Comparison of ENCODE assay signal across 17 cellular contexts in genomic region chr7:55469721-55470120, GRCh38.
DNase-seq lines count a peak whose midpoint lies in the region; ATAC-seq and TF ChIP-seq lines count a peak whose summit lies in the region.
"Had no signal": no experiment of that assay in that cellular context is flagged by ENCODE, and none has a peak within 500 bp of the region (broad histone marks: within the 10 kb centered on the region; RNA-seq: fewer than 3 reads in every experiment).

No MANE protein-coding gene starts in this region.

- POLR2A ChIA-PET in activated CD4-positive, alpha-beta T cell treated with anti-CD3 and anti-CD28 coated beads, Interleukin-2, amount 10 ng/mL, durations not matched to agents 7 days and 5 days (lab: Charles Lee), result no interaction called here

- no peaks in the 10 kb centered on the region for H3K9me3 ChIP-seq in Peyer's patch
- H3K9me3 ChIP-seq: upper lobe of right lung had no signal

- H3K4me1 ChIP-seq in Peyer's patch, result peaks cover 0 to 4% (median 0%) of the 10 kb centered on the region in 4 donors
- H3K4me1 ChIP-seq: upper lobe of right lung had no signal

- no peaks in the 10 kb centered on the region for H3K27me3 Mint-ChIP-seq in activated CD4-positive, alpha-beta T cell treated with anti-CD3 and anti-CD28 coated beads, Interleukin-2, amount 10 ng/mL, durations not matched to agents 7 days and 5 days

- no peaks in the 10 kb centered on the region for H3K27me3 ChIP-seq in Peyer's patch
- H3K27me3 ChIP-seq: upper lobe of right lung had no signal

- no peak overlapping the region for H3K4me3 ChIP-seq in Peyer's patch
- H3K4me3 ChIP-seq: upper lobe of right lung had no signal

- TF ChIP-seq CTCF in Peyer's patch (IDR thresholded peaks at IDR 0.05), result no peak

- no peak for TF ChIP-seq POLR2A in Peyer's patch (IDR thresholded peaks at IDR 0.05)

- H3K4me3 Mint-ChIP-seq in activated CD4-positive, alpha-beta T cell treated with anti-CD3 and anti-CD28 coated beads, Interleukin-2, amount 10 ng/mL, durations not matched to agents 7 days and 5 days, result peak overlapping the region; percentile 8
- H3K4me3 Mint-ChIP-seq in stimulated activated effector memory CD8-positive, alpha-beta T cell treated with anti-CD3 and anti-CD28 coated beads, Interleukin-12 subunit alpha, Interleukin-12 subunit beta, amount 100 ng/mL, for 72 hours, result no peak overlapping the region
- H3K4me3 Mint-ChIP-seq: HFFc6, nephron progenitor cell had no signal

- DNase-seq in activated CD4-positive, alpha-beta T cell treated with anti-CD3 and anti-CD28 coated beads, Interleukin-2, amount 10 ng/mL, durations not matched to agents 7 days and 5 days, result no peak
- DNase-seq in activated CD4-positive, alpha-beta T cell treated with anti-CD3 and anti-CD28 coated beads for 48 hours, result no peak
- DNase-seq in Peyer's patch, result peak in 1 of 3 donors; percentile 14
- DNase-seq in stimulated activated effector memory CD8-positive, alpha-beta T cell treated with anti-CD3 and anti-CD28 coated beads, Interleukin-12 subunit alpha, Interleukin-12 subunit beta, amount 100 ng/mL, for 72 hours (ENCODE audit: low spot score in 2 of 2), result no peak
- no peak for DNase-seq in DMS79 treated with DMSO at 0.1 percent for 48 hours (lab: John Stamatoyannopoulos, UW)
- DNase-seq in GM19240 (ENCODE audit: insufficient read length, low spot score), result no peak
- no peak for DNase-seq in amniotic stem cell (lab: John Stamatoyannopoulos, UW)
- DNase-seq: activated CD4-positive, alpha-beta T cell treated with anti-CD3 and anti-CD28 coated beads for 1 hour; activated T-cell treated with anti-CD3 and anti-CD28 coated beads, Interleukin-2, amount 50 U/mL, for 4 hours; HFFc6; mesenchymal stem cell; NCI-H1436; NCI-H226; nephron progenitor cell; stimulated activated naive CD4-positive, alpha-beta T cell treated with Interleukin-2 at 50 U/mL for 16 hours; upper lobe of right lung had no signal

- peak overlapping the region; percentile 92 for H3K27ac Mint-ChIP-seq in activated CD4-positive, alpha-beta T cell treated with anti-CD3 and anti-CD28 coated beads, Interleukin-2, amount 10 ng/mL, durations not matched to agents 7 days and 5 days
- H3K27ac Mint-ChIP-seq in stimulated activated effector memory CD8-positive, alpha-beta T cell treated with anti-CD3 and anti-CD28 coated beads, Interleukin-12 subunit alpha, Interleukin-12 subunit beta, amount 100 ng/mL, for 72 hours, result peak overlapping the region; percentile 57
- H3K27ac Mint-ChIP-seq: HFFc6 had no signal

- H3K4me1 Mint-ChIP-seq in activated CD4-positive, alpha-beta T cell treated with anti-CD3 and anti-CD28 coated beads, Interleukin-2, amount 10 ng/mL, durations not matched to agents 7 days and 5 days, result peaks cover 58% of the 10 kb centered on the region
- H3K4me1 Mint-ChIP-seq in stimulated activated effector memory CD8-positive, alpha-beta T cell treated with anti-CD3 and anti-CD28 coated beads, Interleukin-12 subunit alpha, Interleukin-12 subunit beta, amount 100 ng/mL, for 72 hours, result peaks cover 40% of the 10 kb centered on the region
- H3K4me1 Mint-ChIP-seq: nephron progenitor cell had no signal

- H3K36me3 ChIP-seq in Peyer's patch, result peaks cover 0 to 30% (median 0%) of the 10 kb centered on the region in 3 donors

- ATAC-seq in stimulated activated effector memory CD8-positive, alpha-beta T cell treated with anti-CD3 and anti-CD28 coated beads, Interleukin-12 subunit alpha, Interleukin-12 subunit beta, amount 100 ng/mL, for 72 hours, result no peak
- ATAC-seq: upper lobe of right lung had no signal

- peaks cover 8% of the 10 kb centered on the region for H3K9me3 Mint-ChIP-seq in activated CD4-positive, alpha-beta T cell treated with anti-CD3 and anti-CD28 coated beads, Interleukin-2, amount 10 ng/mL, durations not matched to agents 7 days and 5 days
- H3K9me3 Mint-ChIP-seq in stimulated activated effector memory CD8-positive, alpha-beta T cell treated with anti-CD3 and anti-CD28 coated beads, Interleukin-12 subunit alpha, Interleukin-12 subunit beta, amount 100 ng/mL, for 72 hours, result no peaks in the 10 kb centered on the region
- H3K9me3 Mint-ChIP-seq: activated T-cell treated with anti-CD3 and anti-CD28 coated beads, Interleukin-2, amount 50 U/mL, for 4 hours; HFFc6 had no signal

- CTCF ChIA-PET in activated CD4-positive, alpha-beta T cell treated with anti-CD3 and anti-CD28 coated beads, Interleukin-2, amount 10 ng/mL, durations not matched to agents 7 days and 5 days (lab: Charles Lee), result interaction anchor here (0.7 kb wide), 1 partner anchor 188 kb away, joined by 3 read pairs; no protein-coding TSS in a partner anchor

- peak overlapping the region in 3 of 4 donors; percentile 34 to 69 (median 49) for H3K27ac ChIP-seq in Peyer's patch
- H3K27ac ChIP-seq in cingulate gyrus (ENCODE audit: low read depth, low read length), result peak overlapping the region; percentile 42
- H3K27ac ChIP-seq: upper lobe of right lung had no signal

- peaks cover 61% of the 10 kb centered on the region for H3K36me3 Mint-ChIP-seq in activated CD4-positive, alpha-beta T cell treated with anti-CD3 and anti-CD28 coated beads, Interleukin-2, amount 10 ng/mL, durations not matched to agents 7 days and 5 days (ENCODE audit: low read depth)
- H3K36me3 Mint-ChIP-seq in stimulated activated effector memory CD8-positive, alpha-beta T cell treated with anti-CD3 and anti-CD28 coated beads, Interleukin-12 subunit alpha, Interleukin-12 subunit beta, amount 100 ng/mL, for 72 hours, result peaks cover 22% of the 10 kb centered on the region
